In genomic region chr15:34437687-34438086, GRCh38 we compare ENCODE assay signal across 8 cellular contexts. TPM values are rescaled to one million over a fixed set of nuclear protein-coding genes. Genes with fewer than 3 reads are reported as not detected.
DNase-seq lines count a peak whose midpoint lies in the region; ATAC-seq and TF ChIP-seq lines count a peak whose summit lies in the region.

A gene with protein sequence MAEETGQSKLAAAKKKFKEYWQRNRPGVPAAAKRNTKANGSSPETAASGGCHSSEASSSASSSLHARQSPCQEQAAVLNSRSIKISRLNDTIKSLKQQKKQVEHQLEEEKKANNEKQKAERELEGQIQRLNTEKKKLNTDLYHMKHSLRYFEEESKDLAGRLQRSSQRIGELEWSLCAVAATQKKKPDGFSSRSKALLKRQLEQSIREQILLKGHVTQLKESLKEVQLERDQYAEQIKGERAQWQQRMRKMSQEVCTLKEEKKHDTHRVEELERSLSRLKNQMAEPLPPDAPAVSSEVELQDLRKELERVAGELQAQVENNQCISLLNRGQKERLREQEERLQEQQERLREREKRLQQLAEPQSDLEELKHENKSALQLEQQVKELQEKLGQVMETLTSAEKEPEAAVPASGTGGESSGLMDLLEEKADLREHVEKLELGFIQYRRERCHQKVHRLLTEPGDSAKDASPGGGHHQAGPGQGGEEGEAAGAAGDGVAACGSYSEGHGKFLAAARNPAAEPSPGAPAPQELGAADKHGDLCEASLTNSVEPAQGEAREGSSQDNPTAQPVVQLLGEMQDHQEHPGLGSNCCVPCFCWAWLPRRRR (minus strand): TSS chr15:34437808. CDS start chr15:34389691, 48,117 bp downstream.

- TF ChIP-seq POLR2A in thyroid gland (IDR thresholded peaks at IDR 0.05) = peak in 1 of 2 donors; percentile 57

- H3K23ac ChIP-seq in trophoblast cell (ENCODE audit: low read length) = no peak within 1 kb of the TSS

- no peak within 1 kb of the TSS for H2BK120ac ChIP-seq in trophoblast cell (ENCODE audit: insufficient read depth, low read length, poor library complexity)

- ATAC-seq in GM19455 (IDR thresholded peaks at IDR 0.05; ENCODE audit: unreplicated experiment) (peak; percentile 58), Right ventricle myocardium inferior (peak; percentile 42)

- H3K79me2 ChIP-seq in trophoblast cell (ENCODE audit: control insufficient read depth, insufficient read depth, low read length, poor library complexity) = no peaks in the 10 kb centered on the region

- no peak within 1 kb of the TSS for H2BK12ac ChIP-seq in trophoblast cell (ENCODE audit: low read length)

- H3K9ac ChIP-seq in BLaER1 = peak within 1 kb of the TSS; percentile 80
- H3K9ac ChIP-seq in trophoblast cell (ENCODE audit: low read length) = no peak within 1 kb of the TSS

- no peak within 1 kb of the TSS for H3K4ac ChIP-seq in trophoblast cell (ENCODE audit: low read depth, low read length)

- intact Hi-C loops in Right ventricle myocardium inferior (cut with DNase I) = no loop called here
- intact Hi-C loops in thyroid gland (cut with DNase I) = no loop called here

- H3K27me3 ChIP-seq in BLaER1 (no peaks in the 10 kb centered on the region), trophoblast cell (ENCODE audit: insufficient read depth, low read length) (peaks cover 16% of the 10 kb centered on the region), thyroid gland (no peaks in the 10 kb centered on the region)

- peak within 1 kb of the TSS; percentile 42 for H3K14ac ChIP-seq in trophoblast cell (ENCODE audit: low read length)

- H3K18ac ChIP-seq in trophoblast cell (ENCODE audit: low read length) = no peak within 1 kb of the TSS

- peak within 1 kb of the TSS; percentile 1 for H2AFZ ChIP-seq in trophoblast cell (ENCODE audit: insufficient read depth, low read length, poor library complexity)

- H3K36me3 ChIP-seq in BLaER1 (peaks cover 22% of the 10 kb centered on the region), trophoblast cell (ENCODE audit: control insufficient read depth in 1 of 2, insufficient read depth in 2 of 2, low read length in 2 of 2) (no peaks in the 10 kb centered on the region), thyroid gland (no peaks in the 10 kb centered on the region)

- no peak within 1 kb of the TSS for H4K8ac ChIP-seq in trophoblast cell (ENCODE audit: low read depth, low read length)

- H4K91ac ChIP-seq in trophoblast cell (ENCODE audit: low read depth, low read length) = no peak within 1 kb of the TSS

- WGBS in trophoblast cell (ENCODE audit: extremely low coverage, insufficient coverage, insufficient read length) = no CpG with 5 or more reads among the region's 33 CpGs
- WGBS in thyroid gland, 2 donors = 0 to 8% methylated on average over 8 to 9 of the region's 33 CpGs

- H2AK5ac ChIP-seq in trophoblast cell (ENCODE audit: low read length) = no peak within 1 kb of the TSS

- DNase-seq in HUDEP-2 (lab: John Stamatoyannopoulos, UW; ENCODE audit: unreplicated experiment in 76 of 76) (peak in 48 of 76 experiments; percentile 3 to 57 (median 26)), SHP77 treated with DMSO at 0.1 percent for 48 hours (lab: John Stamatoyannopoulos, UW) (peak; percentile 71), Right ventricle myocardium inferior (ENCODE audit: missing footprints) (peak; percentile 82), trophoblast cell (peak; percentile 57 to 61), thyroid gland (peak; percentile 82 to 83)
- DNase-seq in activated naive CD4-positive, alpha-beta T cell treated with anti-CD3 and anti-CD28 coated beads, Interleukin-2, amount 50 U/mL, for 16 hours = peak; percentile 89

- H3K4me1 ChIP-seq in BLaER1 = peaks cover 12% of the 10 kb centered on the region
- peaks cover 1 to 3% of the 10 kb centered on the region in 2 experiments for H3K4me1 ChIP-seq in trophoblast cell (ENCODE audit: control insufficient read depth in 1 of 2, insufficient read depth in 2 of 2, low read length in 2 of 2)
- peaks cover 4 to 7% of the 10 kb centered on the region in 2 donors for H3K4me1 ChIP-seq in thyroid gland

- H3K27ac ChIP-seq in BLaER1 (peak within 1 kb of the TSS; percentile 73), trophoblast cell (ENCODE audit: low read depth, low read length) (no peak within 1 kb of the TSS), thyroid gland (peak within 1 kb of the TSS in 2 of 3 donors; percentile 26 to 61)

- no peak for TF ChIP-seq CTCF in thyroid gland (IDR thresholded peaks at IDR 0.05)

- H4K20me1 ChIP-seq in BLaER1 = peaks cover 26% of the 10 kb centered on the region

- H3K9me3 ChIP-seq in BLaER1 (no peaks in the 10 kb centered on the region), trophoblast cell (ENCODE audit: insufficient read depth, low read depth, low read length) (peaks cover 5% of the 10 kb centered on the region), thyroid gland (no peaks in the 10 kb centered on the region)

- H3K79me1 ChIP-seq in trophoblast cell (ENCODE audit: low read length) = no peaks in the 10 kb centered on the region

- H3K4me3 ChIP-seq in BLaER1 = peak within 1 kb of the TSS; percentile 73
- peak within 1 kb of the TSS; percentile 64 for H3K4me3 ChIP-seq in trophoblast cell (ENCODE audit: low read depth, low read length)
- H3K4me3 ChIP-seq in thyroid gland (replicated peaks in 1 of 3) = peak within 1 kb of the TSS; percentile 18 to 55 (median 43)

- no peak within 1 kb of the TSS for H2BK5ac ChIP-seq in trophoblast cell (ENCODE audit: low read depth, low read length, poor library complexity)

- H3K4me2 ChIP-seq in BLaER1 (peak within 1 kb of the TSS; percentile 79), trophoblast cell (ENCODE audit: low read length) (peak within 1 kb of the TSS; percentile 89)

- H4K12ac ChIP-seq in trophoblast cell (ENCODE audit: low read depth, low read length) = peak within 1 kb of the TSS; percentile 51

RNA-seq across cellular contexts. Expression of the gene that starts here (rescaled TPM):
- total RNA-seq in Right ventricle myocardium inferior (13.7 TPM), thyroid gland (100 to 1,000 TPM in 3 of 4 donors, 10 to 100 TPM in 1; 94.6 to 167 (median 154) TPM)
- polyA plus RNA-seq in trophoblast cell (2013) = 9.7 and 10.0 TPM in 2 replicates

Comparison
In these comparisons a context has a peak if more than half of its experiments do, and no peak if none do; other contexts are left out.
1. DNase-seq: peak in every context shown above with its lines; median percentile 89 in activated naive CD4-positive, alpha-beta T cell treated with anti-CD3 and anti-CD28 coated beads, Interleukin-2, amount 50 U/mL, for 16 hours; 82 in thyroid gland; 82 in Right ventricle myocardium inferior; 71 in SHP77 treated with DMSO at 0.1 percent for 48 hours; 59 in trophoblast cell; 26 in HUDEP-2.